1 cellular context compared by ENCODE assay signal in genomic region chr3:136905549-136905948, GRCh38.
TF ChIP-seq lines count a peak whose summit lies in the region.

No MANE protein-coding gene starts in this region.

TF ChIP-seq in WTC11, 78 proteins besides CTCF, POLR2A, EP300 and RAD21 (continued from another document):
- no peak for TF ChIP-seq ZNF512 (CRISPR knock-in tag; IDR thresholded peaks at IDR 0.05; ENCODE audit: borderline replicate concordance)
TF ChIP-seq in WTC11: peak in this region for 1.
